ENCODE assay signal across 8 cellular contexts in genomic region chr19:55600336-55601028, GRCh38. TPM values are rescaled to one million over a fixed set of nuclear protein-coding genes. Genes with fewer than 3 reads are reported as not detected.
A peak's percentile ranks its signal among the peaks of the same experiment; 100 is the strongest.
DNase-seq lines count a peak whose midpoint lies in the region; ATAC-seq and TF ChIP-seq lines count a peak whose summit lies in the region.

No MANE protein-coding gene starts in this region.

- peak; percentile 55 for TF ChIP-seq POLR2A in Raji (IDR thresholded peaks at IDR 0.05; ENCODE audit: insufficient read depth, low read depth, low read length)

- peaks cover 0 to 8% (median 0%) of the 10 kb centered on the region in 3 donors for H3K9me3 Mint-ChIP-seq in IgD-negative memory B cell

- peak; percentile 55 for DNase-seq in DMS 273 treated with DMSO at 0.1 percent for 48 hours (lab: John Stamatoyannopoulos, UW)
- no peak for DNase-seq in colonic mucosa
- peak; percentile 77 for DNase-seq in midbrain (lab: John Stamatoyannopoulos, UW)
- DNase-seq in superior temporal gyrus (ENCODE audit: extremely low spot score), result peak; percentile 52
- no peak for DNase-seq in DMS53 (lab: John Stamatoyannopoulos, UW)

- H3K27me3 ChIP-seq in colonic mucosa, result no peaks in the 10 kb centered on the region

- no peak for TF ChIP-seq CTCF in colonic mucosa (IDR thresholded peaks at IDR 0.05)

- peak overlapping the region; percentile 96 for H3K27ac ChIP-seq in colonic mucosa

- intact Hi-C loops in colonic mucosa (cut with DNase I), result no loop called here

- no peaks in the 10 kb centered on the region for H3K4me1 ChIP-seq in colonic mucosa

- peak overlapping the region; percentile 79 to 84 for H3K9ac ChIP-seq in colonic mucosa (ENCODE audit: low read depth in 2 of 2, low read length in 2 of 2)

- no peaks in the 10 kb centered on the region for H3K36me3 ChIP-seq in colonic mucosa

- H3K9me3 ChIP-seq in colonic mucosa, result no peaks in the 10 kb centered on the region

- H3K4me3 ChIP-seq in colonic mucosa, result peak overlapping the region; percentile 61

- peaks cover 4 to 17% (median 15%) of the 10 kb centered on the region in 3 donors for H3K4me1 Mint-ChIP-seq in IgD-negative memory B cell

- ATAC-seq in GM21360 (IDR thresholded peaks at IDR 0.05; ENCODE audit: unreplicated experiment), result peak; percentile 15

- H3K27me3 Mint-ChIP-seq in IgD-negative memory B cell, result no peaks in the 10 kb centered on the region

- peak overlapping the region in 2 of 3 donors; percentile 93 to 99 for H3K27ac Mint-ChIP-seq in IgD-negative memory B cell

- peak overlapping the region; percentile 79 to 93 (median 89) for H3K4me3 Mint-ChIP-seq in IgD-negative memory B cell

- H3K36me3 Mint-ChIP-seq in IgD-negative memory B cell, result peaks cover 10% of the 10 kb centered on the region

RNA-seq across cellular contexts. Expression of gene ZNF524, which starts 0.4 kb away (rescaled TPM):
- polyA plus RNA-seq in IgD-negative memory B cell, result 49.6 TPM
- 10 to 100 TPM; 30.4 to 33.9 TPM for total RNA-seq in colonic mucosa

RNA-seq across cellular contexts. Expression of gene FIZ1, which starts 1.2 kb away (rescaled TPM):
- polyA plus RNA-seq in IgD-negative memory B cell, result 3.1 TPM
- total RNA-seq in colonic mucosa, result 10 to 100 TPM; 12.2 to 14.5 TPM

RNA-seq across cellular contexts. Expression of gene ZNF865, which starts 5.0 kb away (rescaled TPM):
- polyA plus RNA-seq in IgD-negative memory B cell, result 0.36 TPM
- total RNA-seq in colonic mucosa, result 10 to 100 TPM; 12.9 to 13.1 TPM

RNA-seq across cellular contexts. Expression of gene ZNF579, which starts 19.8 kb away (rescaled TPM):
- 0.79 TPM for polyA plus RNA-seq in IgD-negative memory B cell
- 1 to 10 TPM; 8.0 to 8.7 TPM for total RNA-seq in colonic mucosa

RNA-seq across cellular contexts. Expression of gene ZNF784, which starts 23.9 kb away (rescaled TPM):
- 2.4 TPM for polyA plus RNA-seq in IgD-negative memory B cell
- 10 to 100 TPM in 1 of 2 donors, 1 to 10 TPM in 1; 9.9 to 10.2 TPM for total RNA-seq in colonic mucosa

Comparison
In these comparisons a context has a peak if more than half of its experiments do, and no peak if none do; other contexts are left out.
1. DNase-seq: peak in DMS 273 treated with DMSO at 0.1 percent for 48 hours (single experiment), midbrain (single experiment) and superior temporal gyrus (single experiment); none in colonic mucosa (single experiment) and DMS53 (single experiment).